Comparison of ENCODE assay signal across 29 cellular contexts in the genomic region with DNA sequence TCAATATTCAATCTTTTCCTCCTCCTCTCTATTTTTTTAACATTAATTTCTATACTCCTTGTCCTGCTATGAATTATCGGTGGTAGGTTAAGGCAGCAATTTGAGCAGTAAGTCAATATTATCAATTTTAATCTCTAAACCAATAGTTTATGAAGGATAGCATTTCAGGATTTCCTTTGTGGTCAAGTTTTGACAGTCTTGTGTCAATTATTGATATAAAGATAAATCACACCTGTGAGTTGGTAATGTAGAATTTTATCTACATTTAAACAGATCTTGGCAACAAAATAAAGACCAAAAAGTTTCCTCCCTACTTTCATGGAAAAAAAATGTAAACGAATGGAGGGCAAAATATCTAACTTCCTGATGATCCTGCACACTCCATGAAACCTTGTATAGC.
"Had no signal": no experiment of that assay in that cellular context is flagged by ENCODE, and none has a peak within 500 bp of the region (broad histone marks: within the 10 kb centered on the region; RNA-seq: fewer than 3 reads in every experiment).

No MANE protein-coding gene starts in this region.

- H3K4me3 ChIP-seq: coronary artery, gastrocnemius medialis, lung, neural progenitor cell, prostate gland, right atrium auricular region, smooth muscle cell, stomach, thyroid gland, vagina had no signal

- H3K27ac ChIP-seq: coronary artery, epithelial cell of prostate, gastrocnemius medialis, neural progenitor cell, parathyroid adenoma, prostate gland, right atrium auricular region, stomach, thyroid gland, vagina had no signal

- ATAC-seq: esophagus mucosa, gastrocnemius medialis, left lobe of liver, sciatic nerve had no signal

- H3K4me3 Mint-ChIP-seq: endodermal cell, memory B cell, nephron, neural progenitor cell had no signal

- H3K9ac ChIP-seq: neural progenitor cell, parathyroid adenoma had no signal

- H3K79me2 ChIP-seq: parathyroid adenoma had no signal

- H3K27ac Mint-ChIP-seq: endodermal cell, memory B cell, nephron, neural progenitor cell had no signal

- H3K4me1 ChIP-seq: parathyroid adenoma, prostate gland had no signal

- H3K36me3 ChIP-seq: gastrocnemius medialis, neural progenitor cell, prostate gland, right atrium auricular region, stomach, thyroid gland, vagina had no signal

- H3K27me3 Mint-ChIP-seq: memory B cell had no signal

- H3K27me3 ChIP-seq: gastrocnemius medialis, neural progenitor cell, right atrium auricular region, stomach, thyroid gland, vagina had no signal

- H3K36me3 Mint-ChIP-seq: memory B cell, neural progenitor cell had no signal

- H3K9me3 Mint-ChIP-seq: endodermal cell, memory B cell, nephron, neural progenitor cell had no signal

- H2AFZ ChIP-seq: neural progenitor cell, parathyroid adenoma had no signal

- H3K4me2 ChIP-seq: neural progenitor cell, smooth muscle cell had no signal

- DNase-seq: dermis blood vessel endothelial cell; effector CD4-positive, alpha-beta T cell; endodermal cell; foreskin fibroblast; gastrocnemius medialis; head of caudate nucleus; kidney; stimulated activated CD4-positive, alpha-beta T cell treated with anti-CD3 and anti-CD28 coated beads, Interleukin-12 subunit alpha, Interleukin-12 subunit beta, amount 100 ng/mL, for 4 hours; stimulated activated CD4-positive, alpha-beta T cell treated with anti-CD3 and anti-CD28 coated beads, Interleukin-1b, Interleukin-23, amount 100 ng/mL, for 48 hours; stimulated activated CD4-positive, alpha-beta T cell treated with anti-CD3 and anti-CD28 coated beads, Interleukin-4, amount 100 ng/mL, for 1 hour; stimulated activated CD8-positive, alpha-beta memory T cell treated with anti-CD3 and anti-CD28 coated beads, Interleukin-4, amount 100 ng/mL, for 48 hours; stimulated activated naive CD4-positive, alpha-beta T cell treated with Interleukin-2 at 50 U/mL for 16 hours; stomach; thyroid gland; trophoblast cell had no signal

- H3K9me3 ChIP-seq: gastrocnemius medialis, prostate gland, right atrium auricular region, stomach, thyroid gland, vagina had no signal
